Comparison of ENCODE assay signal across 10 cellular contexts in genomic region chr6:105560611-105561066, GRCh38.
A peak's percentile ranks its signal among the peaks of the same experiment; 100 is the strongest.
DNase-seq lines count a peak whose midpoint lies in the region; ATAC-seq and TF ChIP-seq lines count a peak whose summit lies in the region.
"Had no signal": no experiment of that assay in that cellular context is flagged by ENCODE, and none has a peak within 500 bp of the region (broad histone marks: within the 10 kb centered on the region; RNA-seq: fewer than 3 reads in every experiment).

No MANE protein-coding gene starts in this region.

- peak overlapping the region; percentile 4 to 41 for H3K4me3 Mint-ChIP-seq in activated T-cell treated with anti-CD3 and anti-CD28 coated beads, Interleukin-2, amount 50 U/mL, for 72 hours
- no peak overlapping the region for H3K4me3 Mint-ChIP-seq in osteocyte (ENCODE audit: unreplicated experiment)
- H3K4me3 Mint-ChIP-seq: naive B cell had no signal

- H3K9me3 ChIP-seq in stomach = peaks cover 0 to 8% (median 3%) of the 10 kb centered on the region in 4 donors

- no peak for TF ChIP-seq CTCF in osteocyte (IDR thresholded peaks at IDR 0.05)
- no peak for TF ChIP-seq CTCF in stomach (IDR thresholded peaks at IDR 0.05)

- TF ChIP-seq POLR2A in stomach (IDR thresholded peaks at IDR 0.05) = no peak

- no peak overlapping the region for H3K4me3 ChIP-seq in stomach

- no peaks in the 10 kb centered on the region for H3K4me1 ChIP-seq in stomach

- ATAC-seq in GM19395 (IDR thresholded peaks at IDR 0.05; ENCODE audit: unreplicated experiment) (peak; percentile 96), HG03095 (IDR thresholded peaks at IDR 0.05; ENCODE audit: unreplicated experiment) (peak; percentile 95)
- peak; percentile 95 for ATAC-seq in activated T-cell treated with anti-CD3 and anti-CD28 coated beads, Interleukin-2, amount 50 U/mL, for 72 hours (replicated peaks in 1 of 2)

- peak; percentile 31 for DNase-seq in EL
- DNase-seq in activated T-cell treated with anti-CD3 and anti-CD28 coated beads, Interleukin-2, amount 50 U/mL, for 72 hours = peak; percentile 21 to 32
- DNase-seq in osteocyte (ENCODE audit: extremely low spot score, unreplicated experiment) = no peak
- DNase-seq in SIG-M5 treated with dmso at 0.1 percent for 504 hours (lab: John Stamatoyannopoulos, UW; ENCODE audit: unreplicated experiment) = no peak
- DNase-seq in stomach = no peak
- DNase-seq in activated effector memory CD4-positive, alpha-beta T cell treated with anti-CD3 and anti-CD28 coated beads, Interleukin-2, amount 50 U/mL, for 16 hours = no peak
- DNase-seq: naive B cell had no signal

- 79 to 93% (median 88%) methylated on average over 2 of the region's 2 CpGs for WGBS in stomach, 5 donors

- no peak overlapping the region for H3K27ac Mint-ChIP-seq in activated T-cell treated with anti-CD3 and anti-CD28 coated beads, Interleukin-2, amount 50 U/mL, for 72 hours
- H3K27ac Mint-ChIP-seq in osteocyte (ENCODE audit: unreplicated experiment) = no peak overlapping the region
- H3K27ac Mint-ChIP-seq: naive B cell had no signal

- no peaks in the 10 kb centered on the region for H3K27me3 ChIP-seq in stomach

- peaks cover 6 to 10% of the 10 kb centered on the region in 2 donors for H3K9me3 Mint-ChIP-seq in activated T-cell treated with anti-CD3 and anti-CD28 coated beads, Interleukin-2, amount 50 U/mL, for 72 hours
- peaks cover 27% of the 10 kb centered on the region for H3K9me3 Mint-ChIP-seq in osteocyte (ENCODE audit: unreplicated experiment)

- peaks cover 31% of the 10 kb centered on the region for H3K27me3 Mint-ChIP-seq in activated T-cell treated with anti-CD3 and anti-CD28 coated beads, Interleukin-2, amount 50 U/mL, for 72 hours (ENCODE audit: low read depth)
- peaks cover 6% of the 10 kb centered on the region for H3K27me3 Mint-ChIP-seq in osteocyte (ENCODE audit: unreplicated experiment)

- peaks cover 20% of the 10 kb centered on the region for H3K4me1 Mint-ChIP-seq in activated T-cell treated with anti-CD3 and anti-CD28 coated beads, Interleukin-2, amount 50 U/mL, for 72 hours (ENCODE audit: low read depth)
- no peaks in the 10 kb centered on the region for H3K4me1 Mint-ChIP-seq in osteocyte (ENCODE audit: unreplicated experiment)
- H3K4me1 Mint-ChIP-seq: naive B cell had no signal

- H3K36me3 Mint-ChIP-seq in activated T-cell treated with anti-CD3 and anti-CD28 coated beads, Interleukin-2, amount 50 U/mL, for 72 hours (ENCODE audit: insufficient read depth in 2 of 2) = peaks cover 5 to 12% of the 10 kb centered on the region in 2 donors
- H3K36me3 Mint-ChIP-seq in osteocyte (ENCODE audit: unreplicated experiment) = no peaks in the 10 kb centered on the region

- intact Hi-C loops in stomach (cut with DNase I; ENCODE audit: low total_unique reads) = no loop called here

- no peaks in the 10 kb centered on the region for H3K36me3 ChIP-seq in stomach

- no peak overlapping the region for H3K27ac ChIP-seq in stomach
- H3K27ac ChIP-seq: KMS-11 had no signal

- TF ChIP-seq EP300 in stomach (IDR thresholded peaks at IDR 0.05) = no peak

Comparison
In these comparisons a context has a peak if more than half of its experiments do, and no peak if none do; other contexts are left out.
1. DNase-seq: peak in EL (single experiment) and activated T-cell treated with anti-CD3 and anti-CD28 coated beads, Interleukin-2, amount 50 U/mL, for 72 hours (2 of 2); none in osteocyte (single experiment), SIG-M5 treated with dmso at 0.1 percent for 504 hours (single experiment), stomach (single experiment) and activated effector memory CD4-positive, alpha-beta T cell treated with anti-CD3 and anti-CD28 coated beads, Interleukin-2, amount 50 U/mL, for 16 hours (single experiment).
2. Peak in every context shown above with its lines, with median percentiles within 50 percentile points of each other: ATAC-seq.